Comparison of ENCODE assay signal across 2 cellular contexts in genomic region chr1:21589618-21590017, GRCh38.
TF ChIP-seq lines count a peak whose summit lies in the region.

No MANE protein-coding gene starts in this region.

TF ChIP-seq in HepG2, 621 proteins besides CTCF, POLR2A, EP300 and RAD21:
- TF ChIP-seq ZNF629 (CRISPR knock-in tag; conservative IDR thresholded peaks at IDR 0.05), result peak; percentile 65
- TF ChIP-seq GZF1 (CRISPR knock-in tag; IDR thresholded peaks at IDR 0.05), result no peak
TF ChIP-seq in HepG2: peak in this region for 1.

TF ChIP-seq in H1, 55 proteins besides CTCF, POLR2A, EP300 and RAD21:
- TF ChIP-seq SIN3A (conservative IDR thresholded peaks at IDR 0.05 in 1 of 2, IDR thresholded peaks at IDR 0.05 in 1 of 2; ENCODE audit: low read depth in 1 of 2, low read length in 2 of 2) (no peak), EGR1 (IDR thresholded peaks at IDR 0.05; ENCODE audit: borderline replicate concordance, low read depth, low read length) (no peak), TEAD4 (IDR thresholded peaks at IDR 0.05; ENCODE audit: low read depth, low read length) (no peak), CTBP2 (IDR thresholded peaks at IDR 0.05; ENCODE audit: borderline replicate concordance, insufficient read depth, insufficient read length, low read length) (no peak), KDM4A (IDR thresholded peaks at IDR 0.05; ENCODE audit: low read depth, low read length, severe bottlenecking) (no peak), SUZ12 (IDR thresholded peaks at IDR 0.05; ENCODE audit: low read length) (no peak), CEBPB (IDR thresholded peaks at IDR 0.05; ENCODE audit: low read depth, low read length) (no peak), ATF3 (IDR thresholded peaks at IDR 0.05; ENCODE audit: insufficient read depth, low read depth, low read length) (no peak), MAX (IDR thresholded peaks at IDR 0.05) (no peak), BACH1 (IDR thresholded peaks at IDR 0.05; ENCODE audit: low read length) (no peak), KDM1A (IDR thresholded peaks at IDR 0.05; ENCODE audit: borderline replicate concordance, low read length) (no peak), HDAC6 (IDR thresholded peaks at IDR 0.05; ENCODE audit: low read depth, low read length) (no peak), CBX8 (IDR thresholded peaks at IDR 0.05; ENCODE audit: borderline replicate concordance, low read depth, low read length) (no peak), GTF2F1 (IDR thresholded peaks at IDR 0.05; ENCODE audit: borderline replicate concordance, low read depth, low read length) (no peak), ASH2L (IDR thresholded peaks at IDR 0.05; ENCODE audit: low read length) (no peak)
